In the genomic region with DNA sequence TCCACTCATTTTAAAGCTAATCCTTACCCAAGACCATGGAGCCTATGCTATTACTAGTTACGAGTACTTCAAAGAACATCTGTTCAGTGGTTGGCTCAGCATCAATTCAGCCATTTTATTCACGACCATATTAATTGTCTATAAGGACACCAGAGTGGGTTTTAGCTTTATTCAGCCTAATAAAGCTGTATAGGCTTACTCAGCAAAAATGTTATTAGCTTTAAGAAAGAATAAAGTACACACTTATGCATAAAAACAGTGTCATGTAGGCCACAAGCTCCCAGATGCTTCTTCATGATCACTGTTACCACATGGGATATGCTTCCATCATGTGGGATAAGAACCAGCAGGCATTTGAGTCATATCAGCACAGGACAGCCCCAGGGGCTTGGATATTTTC, we compare ENCODE assay signal across 1 cellular context.
TF ChIP-seq lines count a peak whose summit lies in the region.

No MANE protein-coding gene starts in this region.

TF ChIP-seq in GM23338, 12 proteins besides CTCF, POLR2A, EP300 and RAD21 (continued from another document):
- TF ChIP-seq POLR2AphosphoS5 (IDR thresholded peaks at IDR 0.05; ENCODE audit: low read depth) (no peak), ZNF114 (CRISPR knock-in tag; IDR thresholded peaks at IDR 0.05) (no peak), ZNF331 (CRISPR knock-in tag; IDR thresholded peaks at IDR 0.05; ENCODE audit: low read depth) (no peak), JUNB (IDR thresholded peaks at IDR 0.05; ENCODE audit: unreplicated experiment) (no peak), EZH2phosphoT487 (IDR thresholded peaks at IDR 0.05; ENCODE audit: unreplicated experiment) (no peak), NANOG (IDR thresholded peaks at IDR 0.05; ENCODE audit: borderline replicate concordance) (no peak)
- TF ChIP-seq, protein P1, sequence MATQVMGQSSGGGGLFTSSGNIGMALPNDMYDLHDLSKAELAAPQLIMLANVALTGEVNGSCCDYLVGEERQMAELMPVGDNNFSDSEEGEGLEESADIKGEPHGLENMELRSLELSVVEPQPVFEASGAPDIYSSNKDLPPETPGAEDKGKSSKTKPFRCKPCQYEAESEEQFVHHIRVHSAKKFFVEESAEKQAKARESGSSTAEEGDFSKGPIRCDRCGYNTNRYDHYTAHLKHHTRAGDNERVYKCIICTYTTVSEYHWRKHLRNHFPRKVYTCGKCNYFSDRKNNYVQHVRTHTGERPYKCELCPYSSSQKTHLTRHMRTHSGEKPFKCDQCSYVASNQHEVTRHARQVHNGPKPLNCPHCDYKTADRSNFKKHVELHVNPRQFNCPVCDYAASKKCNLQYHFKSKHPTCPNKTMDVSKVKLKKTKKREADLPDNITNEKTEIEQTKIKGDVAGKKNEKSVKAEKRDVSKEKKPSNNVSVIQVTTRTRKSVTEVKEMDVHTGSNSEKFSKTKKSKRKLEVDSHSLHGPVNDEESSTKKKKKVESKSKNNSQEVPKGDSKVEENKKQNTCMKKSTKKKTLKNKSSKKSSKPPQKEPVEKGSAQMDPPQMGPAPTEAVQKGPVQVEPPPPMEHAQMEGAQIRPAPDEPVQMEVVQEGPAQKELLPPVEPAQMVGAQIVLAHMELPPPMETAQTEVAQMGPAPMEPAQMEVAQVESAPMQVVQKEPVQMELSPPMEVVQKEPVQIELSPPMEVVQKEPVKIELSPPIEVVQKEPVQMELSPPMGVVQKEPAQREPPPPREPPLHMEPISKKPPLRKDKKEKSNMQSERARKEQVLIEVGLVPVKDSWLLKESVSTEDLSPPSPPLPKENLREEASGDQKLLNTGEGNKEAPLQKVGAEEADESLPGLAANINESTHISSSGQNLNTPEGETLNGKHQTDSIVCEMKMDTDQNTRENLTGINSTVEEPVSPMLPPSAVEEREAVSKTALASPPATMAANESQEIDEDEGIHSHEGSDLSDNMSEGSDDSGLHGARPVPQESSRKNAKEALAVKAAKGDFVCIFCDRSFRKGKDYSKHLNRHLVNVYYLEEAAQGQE (IDR thresholded peaks at IDR 0.05; ENCODE audit: unreplicated experiment), result no peak
- TF ChIP-seq, protein P2, sequence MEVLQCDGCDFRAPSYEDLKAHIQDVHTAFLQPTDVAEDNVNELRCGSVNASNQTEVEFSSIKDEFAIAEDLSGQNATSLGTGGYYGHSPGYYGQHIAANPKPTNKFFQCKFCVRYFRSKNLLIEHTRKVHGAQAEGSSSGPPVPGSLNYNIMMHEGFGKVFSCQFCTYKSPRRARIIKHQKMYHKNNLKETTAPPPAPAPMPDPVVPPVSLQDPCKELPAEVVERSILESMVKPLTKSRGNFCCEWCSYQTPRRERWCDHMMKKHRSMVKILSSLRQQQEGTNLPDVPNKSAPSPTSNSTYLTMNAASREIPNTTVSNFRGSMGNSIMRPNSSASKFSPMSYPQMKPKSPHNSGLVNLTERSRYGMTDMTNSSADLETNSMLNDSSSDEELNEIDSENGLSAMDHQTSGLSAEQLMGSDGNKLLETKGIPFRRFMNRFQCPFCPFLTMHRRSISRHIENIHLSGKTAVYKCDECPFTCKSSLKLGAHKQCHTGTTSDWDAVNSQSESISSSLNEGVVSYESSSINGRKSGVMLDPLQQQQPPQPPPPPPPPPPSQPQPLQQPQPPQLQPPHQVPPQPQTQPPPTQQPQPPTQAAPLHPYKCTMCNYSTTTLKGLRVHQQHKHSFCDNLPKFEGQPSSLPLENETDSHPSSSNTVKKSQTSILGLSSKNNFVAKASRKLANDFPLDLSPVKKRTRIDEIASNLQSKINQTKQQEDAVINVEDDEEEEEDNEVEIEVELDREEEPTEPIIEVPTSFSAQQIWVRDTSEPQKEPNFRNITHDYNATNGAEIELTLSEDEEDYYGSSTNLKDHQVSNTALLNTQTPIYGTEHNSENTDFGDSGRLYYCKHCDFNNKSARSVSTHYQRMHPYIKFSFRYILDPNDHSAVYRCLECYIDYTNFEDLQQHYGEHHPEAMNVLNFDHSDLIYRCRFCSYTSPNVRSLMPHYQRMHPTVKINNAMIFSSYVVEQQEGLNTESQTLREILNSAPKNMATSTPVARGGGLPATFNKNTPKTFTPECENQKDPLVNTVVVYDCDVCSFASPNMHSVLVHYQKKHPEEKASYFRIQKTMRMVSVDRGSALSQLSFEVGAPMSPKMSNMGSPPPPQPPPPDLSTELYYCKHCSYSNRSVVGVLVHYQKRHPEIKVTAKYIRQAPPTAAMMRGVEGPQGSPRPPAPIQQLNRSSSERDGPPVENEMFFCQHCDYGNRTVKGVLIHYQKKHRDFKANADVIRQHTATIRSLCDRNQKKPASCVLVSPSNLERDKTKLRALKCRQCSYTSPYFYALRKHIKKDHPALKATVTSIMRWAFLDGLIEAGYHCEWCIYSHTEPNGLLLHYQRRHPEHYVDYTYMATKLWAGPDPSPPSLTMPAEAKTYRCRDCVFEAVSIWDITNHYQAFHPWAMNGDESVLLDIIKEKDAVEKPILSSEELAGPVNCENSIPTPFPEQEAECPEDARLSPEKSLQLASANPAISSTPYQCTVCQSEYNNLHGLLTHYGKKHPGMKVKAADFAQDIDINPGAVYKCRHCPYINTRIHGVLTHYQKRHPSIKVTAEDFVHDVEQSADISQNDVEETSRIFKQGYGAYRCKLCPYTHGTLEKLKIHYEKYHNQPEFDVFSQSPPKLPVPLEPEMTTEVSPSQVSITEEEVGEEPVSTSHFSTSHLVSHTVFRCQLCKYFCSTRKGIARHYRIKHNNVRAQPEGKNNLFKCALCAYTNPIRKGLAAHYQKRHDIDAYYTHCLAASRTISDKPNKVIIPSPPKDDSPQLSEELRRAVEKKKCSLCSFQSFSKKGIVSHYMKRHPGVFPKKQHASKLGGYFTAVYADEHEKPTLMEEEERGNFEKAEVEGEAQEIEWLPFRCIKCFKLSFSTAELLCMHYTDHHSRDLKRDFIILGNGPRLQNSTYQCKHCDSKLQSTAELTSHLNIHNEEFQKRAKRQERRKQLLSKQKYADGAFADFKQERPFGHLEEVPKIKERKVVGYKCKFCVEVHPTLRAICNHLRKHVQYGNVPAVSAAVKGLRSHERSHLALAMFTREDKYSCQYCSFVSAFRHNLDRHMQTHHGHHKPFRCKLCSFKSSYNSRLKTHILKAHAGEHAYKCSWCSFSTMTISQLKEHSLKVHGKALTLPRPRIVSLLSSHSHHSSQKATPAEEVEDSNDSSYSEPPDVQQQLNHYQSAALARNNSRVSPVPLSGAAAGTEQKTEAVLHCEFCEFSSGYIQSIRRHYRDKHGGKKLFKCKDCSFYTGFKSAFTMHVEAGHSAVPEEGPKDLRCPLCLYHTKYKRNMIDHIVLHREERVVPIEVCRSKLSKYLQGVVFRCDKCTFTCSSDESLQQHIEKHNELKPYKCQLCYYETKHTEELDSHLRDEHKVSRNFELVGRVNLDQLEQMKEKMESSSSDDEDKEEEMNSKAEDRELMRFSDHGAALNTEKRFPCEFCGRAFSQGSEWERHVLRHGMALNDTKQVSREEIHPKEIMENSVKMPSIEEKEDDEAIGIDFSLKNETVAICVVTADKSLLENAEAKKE (CRISPR knock-in tag; IDR thresholded peaks at IDR 0.05), result no peak
